Comparison of ENCODE assay signal across 27 cellular contexts in the genomic region with DNA sequence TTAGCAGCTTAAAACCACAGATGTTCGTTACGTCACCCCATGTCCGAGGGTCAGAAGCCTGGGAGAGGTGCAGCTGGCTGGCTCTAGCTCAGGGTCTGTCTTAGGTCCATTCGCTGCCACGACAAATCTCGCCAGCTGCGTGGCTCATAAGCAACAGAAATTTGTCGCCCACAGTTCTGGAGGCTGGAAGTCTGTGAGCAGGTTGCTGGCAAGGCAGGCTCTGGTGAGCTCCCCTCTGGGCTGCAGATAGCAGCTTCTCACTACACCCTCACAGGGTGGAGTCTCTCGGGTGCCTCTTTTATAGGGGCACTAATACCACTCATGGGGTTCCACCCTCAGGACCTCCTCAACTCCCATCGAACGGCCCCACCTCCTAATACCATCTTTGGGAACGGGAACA. TPM values are rescaled to one million over a fixed set of nuclear protein-coding genes. Genes with fewer than 3 reads are reported as not detected.
"Had no signal": no experiment of that assay in that cellular context is flagged by ENCODE, and none has a peak within 500 bp of the region (broad histone marks: within the 10 kb centered on the region; RNA-seq: fewer than 3 reads in every experiment).

No MANE protein-coding gene starts in this region.

- H2AFZ ChIP-seq: hepatocyte, neural progenitor cell had no signal

- H3K27ac Mint-ChIP-seq: naive thymus-derived CD8-positive, alpha-beta T cell; nephron; neural progenitor cell; progenitor cell of endocrine pancreas; stimulated activated effector memory CD8-positive, alpha-beta T cell treated with anti-CD3 and anti-CD28 coated beads, Interleukin-12 subunit alpha, Interleukin-12 subunit beta, amount 100 ng/mL, for 72 hours; stimulated activated naive CD8-positive, alpha-beta T cell treated with anti-CD3 and anti-CD28 coated beads, Interleukin-15, Interleukin-2, amounts not matched to agents 100 ng/mL and 50 ng/mL, for 24 hours had no signal

- H3K4me2 ChIP-seq: hepatocyte, neural progenitor cell had no signal

- H3K9me3 Mint-ChIP-seq: naive thymus-derived CD8-positive, alpha-beta T cell; nephron; neural progenitor cell; stimulated activated effector memory CD8-positive, alpha-beta T cell treated with anti-CD3 and anti-CD28 coated beads, Interleukin-12 subunit alpha, Interleukin-12 subunit beta, amount 100 ng/mL, for 72 hours; stimulated activated naive CD8-positive, alpha-beta T cell treated with anti-CD3 and anti-CD28 coated beads, Interleukin-15, Interleukin-2, amounts not matched to agents 100 ng/mL and 50 ng/mL, for 24 hours had no signal

- H3K4me1 ChIP-seq: lower lobe of right lung, neural progenitor cell, right atrium auricular region, sigmoid colon, suprapubic skin, tibial artery, upper lobe of right lung had no signal

- H3K4me3 ChIP-seq: hepatocyte, lower lobe of right lung, neural progenitor cell, ovary, right atrium auricular region, sigmoid colon, spleen, suprapubic skin, thoracic aorta, tibial artery, upper lobe of right lung had no signal

- ATAC-seq: left lobe of liver; lower lobe of right lung; naive thymus-derived CD8-positive, alpha-beta T cell; stimulated activated effector memory CD8-positive, alpha-beta T cell treated with anti-CD3 and anti-CD28 coated beads, Interleukin-12 subunit alpha, Interleukin-12 subunit beta, amount 100 ng/mL, for 72 hours; upper lobe of right lung had no signal

- H3K36me3 Mint-ChIP-seq: naive thymus-derived CD8-positive, alpha-beta T cell; neural progenitor cell had no signal

- DNase-seq: islet precursor cell; lower lobe of right lung; mammary epithelial cell; mesenchymal stem cell; ovary; sigmoid colon; small intestine; spleen; stimulated activated CD4-positive, alpha-beta T cell treated with anti-CD3 and anti-CD28 coated beads, Interleukin-4, amount 100 ng/mL, for 24 hours; stimulated activated naive CD4-positive, alpha-beta T cell; tibial artery; trophoblast cell; upper lobe of right lung had no signal

- H3K27me3 ChIP-seq: hepatocyte, neural progenitor cell, ovary, right atrium auricular region, sigmoid colon, spleen, suprapubic skin, tibial artery, upper lobe of right lung had no signal

- H3K27ac ChIP-seq: hepatocyte, lower lobe of right lung, neural progenitor cell, ovary, right atrium auricular region, sigmoid colon, spleen, suprapubic skin, thoracic aorta, tibial artery, upper lobe of right lung had no signal

- H3K9me3 ChIP-seq: lower lobe of right lung, ovary, right atrium auricular region, sigmoid colon, spleen, suprapubic skin, thoracic aorta, tibial artery, upper lobe of right lung had no signal

- H3K4me1 Mint-ChIP-seq: nephron; stimulated activated effector memory CD8-positive, alpha-beta T cell treated with anti-CD3 and anti-CD28 coated beads, Interleukin-12 subunit alpha, Interleukin-12 subunit beta, amount 100 ng/mL, for 72 hours had no signal

- H3K36me3 ChIP-seq: neural progenitor cell, ovary had no signal

- H3K4me3 Mint-ChIP-seq: naive thymus-derived CD8-positive, alpha-beta T cell; nephron; neural progenitor cell; stimulated activated effector memory CD8-positive, alpha-beta T cell treated with anti-CD3 and anti-CD28 coated beads, Interleukin-12 subunit alpha, Interleukin-12 subunit beta, amount 100 ng/mL, for 72 hours; stimulated activated naive CD8-positive, alpha-beta T cell treated with anti-CD3 and anti-CD28 coated beads, Interleukin-15, Interleukin-2, amounts not matched to agents 100 ng/mL and 50 ng/mL, for 24 hours had no signal

- H3K9ac ChIP-seq: neural progenitor cell had no signal

- H3K27me3 Mint-ChIP-seq: progenitor cell of endocrine pancreas; stimulated activated naive CD8-positive, alpha-beta T cell treated with anti-CD3 and anti-CD28 coated beads, Interleukin-15, Interleukin-2, amounts not matched to agents 100 ng/mL and 50 ng/mL, for 24 hours had no signal

RNA-seq across cellular contexts. Expression of gene FCN2, which starts 40.1 kb away (rescaled TPM):
- total RNA-seq: hepatocyte; kidney epithelial cell; lower lobe of right lung; mammary epithelial cell; naive thymus-derived CD8-positive, alpha-beta T cell; progenitor cell of endocrine pancreas; pulmonary artery endothelial cell; renal cortical epithelial cell; right atrium auricular region; sigmoid colon; thoracic aorta; upper lobe of right lung had no signal
- polyA plus RNA-seq: hepatocyte; mammary epithelial cell; naive thymus-derived CD8-positive, alpha-beta T cell; small intestine had no signal
